ENCODE assay signal across 35 cellular contexts in the genomic region with DNA sequence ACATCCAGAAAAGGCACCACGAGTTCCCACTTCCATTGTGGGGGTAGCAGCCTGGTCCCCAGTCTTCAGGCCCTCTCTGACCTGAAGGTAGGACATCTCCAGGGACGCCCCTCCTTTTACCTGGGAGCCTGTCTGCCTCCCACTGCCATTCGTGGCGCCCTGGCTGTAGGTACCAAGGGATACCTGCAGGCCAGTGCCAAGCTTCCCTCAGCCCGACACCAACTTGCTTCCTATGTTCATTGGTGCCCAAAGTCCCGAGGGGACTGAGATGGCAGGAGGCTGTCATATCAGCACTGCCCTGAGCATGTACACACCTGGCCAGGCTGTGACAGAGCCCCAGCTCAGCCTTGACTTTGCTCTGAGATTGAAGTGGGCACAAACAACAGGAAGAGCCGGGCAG.
"Had no signal": no experiment of that assay in that cellular context is flagged by ENCODE, and none has a peak within 500 bp of the region (broad histone marks: within the 10 kb centered on the region; RNA-seq: fewer than 3 reads in every experiment).

No MANE protein-coding gene starts in this region.

- H3K27ac ChIP-seq: ascending aorta, cardiac muscle cell, VCaP had no signal

- H3K4me3 ChIP-seq: ascending aorta, cardiac muscle cell had no signal

- FAIRE-seq: TTC549 had no signal

- H3K27ac Mint-ChIP-seq: activated B cell treated with CpG ODN at 0.5 μM for 24 hours; activated CD4-positive, alpha-beta memory T cell treated with anti-CD3 and anti-CD28 coated beads for 36 hours; activated CD4-positive, alpha-beta T cell treated with anti-CD3 and anti-CD28 coated beads, Interleukin-2, amount 10 ng/mL, durations not matched to agents 24 days and 14 days; activated CD8-positive, alpha-beta T cell treated with anti-CD3 and anti-CD28 coated beads for 36 hours; activated naive CD4-positive, alpha-beta T cell treated with anti-CD3 and anti-CD28 coated beads, Interleukin-2, amount 10 ng/mL, durations not matched to agents 7 days and 5 days; activated naive CD4-positive, alpha-beta T cell treated with anti-CD3 and anti-CD28 coated beads, Interleukin-2, amount 50 U/mL, for 24 hours; activated naive CD8-positive, alpha-beta T cell; activated naive CD8-positive, alpha-beta T cell treated with anti-CD3 and anti-CD28 coated beads, Interleukin-2, amount 10 ng/mL, durations not matched to agents 7 days and 5 days; activated naive CD8-positive, alpha-beta T cell treated with anti-CD3 and anti-CD28 coated beads, Interleukin-2, amount 50 U/mL, for 24 hours; activated T-cell treated with anti-CD3 and anti-CD28 coated beads, Interleukin-2, amount 50 U/mL, for 72 hours; activated T-helper 2 cell treated with anti-CD3 and anti-CD28 coated beads, Interferon-gamma antibody, Interleukin-2, Interleukin-4, amounts not matched to agents 10 μg/mL and 5 μg/mL and 100 μg/mL, durations not matched to agents 14 hours and 24 hours and 36 hours; brain; T-cell; T-helper 17 cell had no signal

- H3K27me3 Mint-ChIP-seq: activated B cell treated with CpG ODN at 0.5 μM for 24 hours; activated CD4-positive, alpha-beta memory T cell treated with anti-CD3 and anti-CD28 coated beads for 36 hours; activated CD4-positive, alpha-beta T cell treated with anti-CD3 and anti-CD28 coated beads, Interleukin-2, amount 10 ng/mL, durations not matched to agents 24 days and 14 days; activated CD8-positive, alpha-beta T cell treated with anti-CD3 and anti-CD28 coated beads for 36 hours; activated naive CD4-positive, alpha-beta T cell treated with anti-CD3 and anti-CD28 coated beads, Interleukin-2, amount 10 ng/mL, durations not matched to agents 7 days and 5 days; activated naive CD4-positive, alpha-beta T cell treated with anti-CD3 and anti-CD28 coated beads, Interleukin-2, amount 50 U/mL, for 24 hours; activated naive CD8-positive, alpha-beta T cell; activated naive CD8-positive, alpha-beta T cell treated with anti-CD3 and anti-CD28 coated beads, Interleukin-2, amount 10 ng/mL, durations not matched to agents 7 days and 5 days; activated naive CD8-positive, alpha-beta T cell treated with anti-CD3 and anti-CD28 coated beads, Interleukin-2, amount 50 U/mL, for 24 hours; brain; central memory CD8-positive, alpha-beta T cell; T-cell; T-helper 17 cell had no signal

- H3K4me3 Mint-ChIP-seq: activated B cell treated with CpG ODN at 0.5 μM for 24 hours; activated CD4-positive, alpha-beta memory T cell treated with anti-CD3 and anti-CD28 coated beads for 36 hours; activated CD4-positive, alpha-beta T cell treated with anti-CD3 and anti-CD28 coated beads, Interleukin-2, amount 10 ng/mL, durations not matched to agents 24 days and 14 days; activated CD8-positive, alpha-beta T cell treated with anti-CD3 and anti-CD28 coated beads for 36 hours; activated naive CD4-positive, alpha-beta T cell treated with anti-CD3 and anti-CD28 coated beads, Interleukin-2, amount 10 ng/mL, durations not matched to agents 7 days and 5 days; activated naive CD4-positive, alpha-beta T cell treated with anti-CD3 and anti-CD28 coated beads, Interleukin-2, amount 50 U/mL, for 24 hours; activated naive CD8-positive, alpha-beta T cell; activated naive CD8-positive, alpha-beta T cell treated with anti-CD3 and anti-CD28 coated beads, Interleukin-2, amount 10 ng/mL, durations not matched to agents 7 days and 5 days; activated naive CD8-positive, alpha-beta T cell treated with anti-CD3 and anti-CD28 coated beads, Interleukin-2, amount 50 U/mL, for 24 hours; activated T-cell treated with anti-CD3 and anti-CD28 coated beads, Interleukin-2, amount 50 U/mL, for 4 hours; activated T-cell treated with anti-CD3 and anti-CD28 coated beads, Interleukin-2, amount 50 U/mL, for 72 hours; brain; central memory CD8-positive, alpha-beta T cell; T-cell; T-helper 17 cell had no signal

- H3K36me3 Mint-ChIP-seq: activated CD4-positive, alpha-beta memory T cell treated with anti-CD3 and anti-CD28 coated beads for 36 hours; activated naive CD4-positive, alpha-beta T cell treated with anti-CD3 and anti-CD28 coated beads, Interleukin-2, amount 10 ng/mL, durations not matched to agents 7 days and 5 days; activated naive CD4-positive, alpha-beta T cell treated with anti-CD3 and anti-CD28 coated beads, Interleukin-2, amount 50 U/mL, for 24 hours; activated naive CD8-positive, alpha-beta T cell; activated naive CD8-positive, alpha-beta T cell treated with anti-CD3 and anti-CD28 coated beads, Interleukin-2, amount 10 ng/mL, durations not matched to agents 7 days and 5 days; brain; T-cell had no signal

- H3K9me3 ChIP-seq: ascending aorta had no signal

- ATAC-seq: activated CD8-positive, alpha-beta T cell treated with anti-CD3 and anti-CD28 coated beads for 36 hours; activated naive CD8-positive, alpha-beta T cell treated with anti-CD3 and anti-CD28 coated beads, Interleukin-2, amount 50 U/mL, for 24 hours; activated T-cell treated with anti-CD3 and anti-CD28 coated beads, Interleukin-2, amount 50 U/mL, for 4 hours; activated T-cell treated with anti-CD3 and anti-CD28 coated beads, Interleukin-2, amount 50 U/mL, for 72 hours; T-cell; T-helper 17 cell had no signal

- H3K27me3 ChIP-seq: ascending aorta, cardiac muscle cell had no signal

- H3K4me1 Mint-ChIP-seq: activated B cell treated with CpG ODN at 0.5 μM for 24 hours; activated CD4-positive, alpha-beta T cell treated with anti-CD3 and anti-CD28 coated beads, Interleukin-2, amount 10 ng/mL, durations not matched to agents 24 days and 14 days; activated naive CD4-positive, alpha-beta T cell treated with anti-CD3 and anti-CD28 coated beads, Interleukin-2, amount 10 ng/mL, durations not matched to agents 7 days and 5 days; activated naive CD4-positive, alpha-beta T cell treated with anti-CD3 and anti-CD28 coated beads, Interleukin-2, amount 50 U/mL, for 24 hours; activated naive CD8-positive, alpha-beta T cell treated with anti-CD3 and anti-CD28 coated beads, Interleukin-2, amount 10 ng/mL, durations not matched to agents 7 days and 5 days; activated naive CD8-positive, alpha-beta T cell treated with anti-CD3 and anti-CD28 coated beads, Interleukin-2, amount 50 U/mL, for 24 hours; central memory CD8-positive, alpha-beta T cell; T-cell; T-helper 17 cell had no signal

- H3K36me3 ChIP-seq: ascending aorta, cardiac muscle cell had no signal

- H3K4me1 ChIP-seq: ascending aorta had no signal

- DNase-seq: activated B cell treated with CpG ODN at 0.5 μM for 24 hours; activated CD4-positive, alpha-beta memory T cell treated with anti-CD3 and anti-CD28 coated beads for 36 hours; activated CD4-positive, alpha-beta T cell treated with anti-CD3 and anti-CD28 coated beads for 4 hours; activated CD4-positive, alpha-beta T cell treated with anti-CD3 and anti-CD28 coated beads, Interleukin-2, amount 10 ng/mL, durations not matched to agents 24 days and 14 days; activated CD4-positive, alpha-beta T cell treated with anti-CD3 and anti-CD28 coated beads, Interleukin-2, amount 50 U/mL, for 1 hour; activated CD4-positive, alpha-beta T cell treated with anti-CD3 and anti-CD28 coated beads, Interleukin-2, amount 50 U/mL, for 4 hours; activated CD4-positive, CD25-positive, alpha-beta regulatory T cell treated with anti-CD3 and anti-CD28 coated beads, Interleukin-2, amount 50 U/mL, for 72 hours; activated CD8-positive, alpha-beta memory T cell treated with anti-CD3 and anti-CD28 coated beads, Interleukin-2, amount 50 U/mL, for 4 hours; activated CD8-positive, alpha-beta T cell treated with anti-CD3 and anti-CD28 coated beads for 36 hours; activated effector memory CD4-positive, alpha-beta T cell treated with Interleukin-2 at 50 U/mL for 16 hours; activated gamma-delta T cell; activated naive CD4-positive, alpha-beta T cell treated with anti-CD3 and anti-CD28 coated beads, Interleukin-2, amount 10 ng/mL, durations not matched to agents 7 days and 5 days; activated naive CD4-positive, alpha-beta T cell treated with Interleukin-2 at 50 U/mL for 16 hours; activated naive CD8-positive, alpha-beta T cell treated with anti-CD3 and anti-CD28 coated beads, Interleukin-2, amount 10 ng/mL, durations not matched to agents 7 days and 5 days; activated naive CD8-positive, alpha-beta T cell treated with anti-CD3 and anti-CD28 coated beads, Interleukin-2, amount 50 U/mL, for 24 hours; activated T-cell treated with anti-CD3 and anti-CD28 coated beads for 4 hours; activated T-cell treated with anti-CD3 and anti-CD28 coated beads, Interleukin-2, amount 50 U/mL, for 1 hour; activated T-cell treated with anti-CD3 and anti-CD28 coated beads, Interleukin-2, amount 50 U/mL, for 4 hours; activated T-cell treated with anti-CD3 and anti-CD28 coated beads, Interleukin-2, amount 50 U/mL, for 72 hours; amygdala; anterior cingulate cortex; caudate nucleus; cerebellar nuclear complex; T-cell; T-helper 17 cell; T-helper 9 cell had no signal
